ENCODE assay signal across 9 cellular contexts in genomic region chr17:43900858-43901754, GRCh38. TPM values are rescaled to one million over a fixed set of nuclear protein-coding genes. Genes with fewer than 3 reads are reported as not detected.
DNase-seq lines count a peak whose midpoint lies in the region; ATAC-seq and TF ChIP-seq lines count a peak whose summit lies in the region.
"Had no signal": no experiment of that assay in that cellular context is flagged by ENCODE, and none has a peak within 500 bp of the region (broad histone marks: within the 10 kb centered on the region; RNA-seq: fewer than 3 reads in every experiment).

No MANE protein-coding gene starts in this region.

- peaks cover 8% of the 10 kb centered on the region for H3K4me1 Mint-ChIP-seq in activated T-cell treated with anti-CD3 and anti-CD28 coated beads, Interleukin-2, amount 50 U/mL, for 4 hours (ENCODE audit: low read depth)
- H3K4me1 Mint-ChIP-seq in activated CD8-positive, alpha-beta T cell treated with anti-CD3 and anti-CD28 coated beads, Interleukin-2, amount 10 ng/mL, durations not matched to agents 7 days and 5 days (ENCODE audit: low read depth), result peaks cover 8% of the 10 kb centered on the region

- H3K4me3 ChIP-seq in tibial nerve, result peak overlapping the region; percentile 13 to 53 (median 34)
- no peak overlapping the region for H3K4me3 ChIP-seq in Karpas-422 (ENCODE audit: low read length)

- H3K36me3 Mint-ChIP-seq in activated T-cell treated with anti-CD3 and anti-CD28 coated beads, Interleukin-2, amount 50 U/mL, for 4 hours (ENCODE audit: insufficient read depth), result no peaks in the 10 kb centered on the region
- no peaks in the 10 kb centered on the region for H3K36me3 Mint-ChIP-seq in activated CD8-positive, alpha-beta T cell treated with anti-CD3 and anti-CD28 coated beads, Interleukin-2, amount 10 ng/mL, durations not matched to agents 7 days and 5 days (ENCODE audit: low read depth)

- H3K9me3 Mint-ChIP-seq in activated T-cell treated with anti-CD3 and anti-CD28 coated beads, Interleukin-2, amount 50 U/mL, for 4 hours, result no peaks in the 10 kb centered on the region
- no peaks in the 10 kb centered on the region for H3K9me3 Mint-ChIP-seq in activated CD8-positive, alpha-beta T cell treated with anti-CD3 and anti-CD28 coated beads, Interleukin-2, amount 10 ng/mL, durations not matched to agents 7 days and 5 days (ENCODE audit: insufficient read depth)

- WGBS in tibial nerve, 2 donors, result 17 to 26% methylated on average over 13 of the region's 13 CpGs

- DNase-seq in activated T-cell treated with anti-CD3 and anti-CD28 coated beads, Interleukin-2, amount 50 U/mL, for 4 hours, result no peak
- DNase-seq in activated T-cell treated with anti-CD3 and anti-CD28 coated beads, Interleukin-2, amount 50 U/mL, for 1 hour, result no peak
- no peak for DNase-seq in activated CD8-positive, alpha-beta T cell treated with anti-CD3 and anti-CD28 coated beads, Interleukin-2, amount 10 ng/mL, durations not matched to agents 7 days and 5 days
- DNase-seq in left kidney (ENCODE audit: low read depth, low spot score) (peak; percentile 87), tibial nerve (ENCODE audit: low spot score in 2 of 2) (no peak), iPS-NIHi11 (ENCODE audit: low spot score) (no peak), Karpas-422 (no peak), left lobe of liver (ENCODE audit: low spot score) (no peak)

- no peaks in the 10 kb centered on the region for H3K36me3 ChIP-seq in tibial nerve
- no peaks in the 10 kb centered on the region for H3K36me3 ChIP-seq in Karpas-422 (ENCODE audit: insufficient read depth, low read length)

- no peak overlapping the region for H3K9ac ChIP-seq in Karpas-422 (ENCODE audit: low read length)

- H3K4me2 ChIP-seq in Karpas-422 (ENCODE audit: low read depth, low read length, poor library complexity, severe bottlenecking), result no peak overlapping the region

- H4K20me1 ChIP-seq in Karpas-422 (ENCODE audit: insufficient read depth, low read depth, low read length), result 0 out of 2 replicates have a peak, but pooled peaks cover 4% of the 10 kb centered on the region

- no peak for TF ChIP-seq POLR2A in tibial nerve (IDR thresholded peaks at IDR 0.05)

- H3K79me2 ChIP-seq in Karpas-422 (ENCODE audit: low read length), result no peaks in the 10 kb centered on the region

- H3K27me3 ChIP-seq in tibial nerve (peaks cover 0 to 26% of the 10 kb centered on the region in 2 donors), Karpas-422 (ENCODE audit: low read length) (no peaks in the 10 kb centered on the region)

- POLR2A ChIA-PET in activated CD8-positive, alpha-beta T cell treated with anti-CD3 and anti-CD28 coated beads, Interleukin-2, amount 10 ng/mL, durations not matched to agents 7 days and 5 days (lab: Charles Lee), result interaction anchor here (1.1 kb wide), 1 partner anchor 8 kb away, joined by 5 read pairs; no protein-coding TSS in a partner anchor

- H2AFZ ChIP-seq in Karpas-422 (ENCODE audit: low read length), result no peak overlapping the region

- H3K4me1 ChIP-seq in tibial nerve (peaks cover 0 to 26% (median 10%) of the 10 kb centered on the region in 4 donors), Karpas-422 (ENCODE audit: low read length) (no peaks in the 10 kb centered on the region)

- CTCF ChIA-PET in activated CD8-positive, alpha-beta T cell treated with anti-CD3 and anti-CD28 coated beads, Interleukin-2, amount 10 ng/mL, durations not matched to agents 7 days and 5 days (lab: Charles Lee), result interaction anchor here (1.1 kb wide), 1 partner anchor 22 kb away, joined by 3 read pairs; no protein-coding TSS in a partner anchor

- H3K9me2 ChIP-seq in Karpas-422 (replicated peaks; ENCODE audit: insufficient read depth, low read length), result no peaks in the 10 kb centered on the region

- H3K27me3 Mint-ChIP-seq in activated T-cell treated with anti-CD3 and anti-CD28 coated beads, Interleukin-2, amount 50 U/mL, for 4 hours (ENCODE audit: low read depth), result peaks cover 40% of the 10 kb centered on the region
- H3K27me3 Mint-ChIP-seq in activated CD8-positive, alpha-beta T cell treated with anti-CD3 and anti-CD28 coated beads, Interleukin-2, amount 10 ng/mL, durations not matched to agents 7 days and 5 days (ENCODE audit: low read depth), result peaks cover 25% of the 10 kb centered on the region

- TF ChIP-seq EP300 in tibial nerve (IDR thresholded peaks at IDR 0.05), result no peak

- no peak overlapping the region for H3K27ac ChIP-seq in tibial nerve
- H3K27ac ChIP-seq in Karpas-422 (ENCODE audit: low read length), result no peak overlapping the region

- peak in 1 of 2 donors; percentile 6 for ATAC-seq in activated T-cell treated with anti-CD3 and anti-CD28 coated beads, Interleukin-2, amount 50 U/mL, for 4 hours
- peak; percentile 3 for ATAC-seq in activated CD8-positive, alpha-beta T cell treated with anti-CD3 and anti-CD28 coated beads, Interleukin-2, amount 10 ng/mL, durations not matched to agents 7 days and 5 days
- no peak for ATAC-seq in left lobe of liver

- no peak overlapping the region for H3K27ac Mint-ChIP-seq in activated CD8-positive, alpha-beta T cell treated with anti-CD3 and anti-CD28 coated beads, Interleukin-2, amount 10 ng/mL, durations not matched to agents 7 days and 5 days

- peak overlapping the region; percentile 72 for H3K4me3 Mint-ChIP-seq in activated T-cell treated with anti-CD3 and anti-CD28 coated beads, Interleukin-2, amount 50 U/mL, for 4 hours
- H3K4me3 Mint-ChIP-seq in activated CD8-positive, alpha-beta T cell treated with anti-CD3 and anti-CD28 coated beads, Interleukin-2, amount 10 ng/mL, durations not matched to agents 7 days and 5 days, result peak overlapping the region; percentile 68

- no peak for TF ChIP-seq CTCF in tibial nerve (IDR thresholded peaks at IDR 0.05)

- H3K9me3 ChIP-seq in tibial nerve (no peaks in the 10 kb centered on the region), Karpas-422 (ENCODE audit: low read length) (no peaks in the 10 kb centered on the region)

RNA-seq across cellular contexts. Expression of gene MPP2, which starts 6.2 kb away (rescaled TPM):
- under 1 TPM; 0.21 to 0.91 (median 0.54) TPM for total RNA-seq in activated T-cell treated with anti-CD3 and anti-CD28 coated beads, Interleukin-2, amount 50 U/mL, for 4 hours
- total RNA-seq in activated CD8-positive, alpha-beta T cell treated with anti-CD3 and anti-CD28 coated beads, Interleukin-2, amount 10 ng/mL, durations not matched to agents 7 days and 5 days, result 1 to 10 TPM; 1.2 to 1.8 TPM
- total RNA-seq in tibial nerve, result 10 to 100 TPM in 2 of 4 donors, 1 to 10 TPM in 2; 4.2 to 22.9 (median 9.3) TPM
- not detected in 2 replicates for total RNA-seq in Karpas-422 (2014; rRNA removed; shearing (Covaris generic); ENCODE audit: low replicate concordance)
- 0.10 TPM for total RNA-seq in left lobe of liver

RNA-seq across cellular contexts. Expression of gene PPY, which starts 41.2 kb away (rescaled TPM):
- total RNA-seq in activated T-cell treated with anti-CD3 and anti-CD28 coated beads, Interleukin-2, amount 50 U/mL, for 4 hours, result not detected
- total RNA-seq in activated CD8-positive, alpha-beta T cell treated with anti-CD3 and anti-CD28 coated beads, Interleukin-2, amount 10 ng/mL, durations not matched to agents 7 days and 5 days, result not detected
- total RNA-seq in tibial nerve, result not detected
- not detected in 2 replicates for total RNA-seq in Karpas-422 (2014; rRNA removed; shearing (Covaris generic); ENCODE audit: low replicate concordance)
- total RNA-seq in left lobe of liver, result not detected
- total RNA-seq: SK-MEL-5 had no signal

RNA-seq across cellular contexts. Expression of gene PYY, which starts 52.6 kb away (rescaled TPM):
- not detected for total RNA-seq in activated T-cell treated with anti-CD3 and anti-CD28 coated beads, Interleukin-2, amount 50 U/mL, for 4 hours
- not detected for total RNA-seq in activated CD8-positive, alpha-beta T cell treated with anti-CD3 and anti-CD28 coated beads, Interleukin-2, amount 10 ng/mL, durations not matched to agents 7 days and 5 days
- total RNA-seq in tibial nerve (1 to 10 TPM in 1 of 4 donors, not detected in 3; 2.0 TPM), left lobe of liver (not detected)
- 0.51 TPM in 1 of 2 replicates, not detected in the other for total RNA-seq in Karpas-422 (2014; rRNA removed; shearing (Covaris generic); ENCODE audit: low replicate concordance)
- total RNA-seq: SK-MEL-5 had no signal

RNA-seq across cellular contexts. Expression of gene CD300LG, which starts 54.1 kb away (rescaled TPM):
- total RNA-seq in activated T-cell treated with anti-CD3 and anti-CD28 coated beads, Interleukin-2, amount 50 U/mL, for 4 hours, result not detected
- total RNA-seq in activated CD8-positive, alpha-beta T cell treated with anti-CD3 and anti-CD28 coated beads, Interleukin-2, amount 10 ng/mL, durations not matched to agents 7 days and 5 days, result not detected
- total RNA-seq in tibial nerve (10 to 100 TPM in 1 of 4 donors, 1 to 10 TPM in 3; 4.0 to 12.9 (median 8.1) TPM), left lobe of liver (not detected)
- total RNA-seq in Karpas-422 (2014; rRNA removed; shearing (Covaris generic); ENCODE audit: low replicate concordance), result not detected in 2 replicates
- total RNA-seq: SK-MEL-5 had no signal
